1 cellular context compared by ENCODE assay signal in the genomic region with DNA sequence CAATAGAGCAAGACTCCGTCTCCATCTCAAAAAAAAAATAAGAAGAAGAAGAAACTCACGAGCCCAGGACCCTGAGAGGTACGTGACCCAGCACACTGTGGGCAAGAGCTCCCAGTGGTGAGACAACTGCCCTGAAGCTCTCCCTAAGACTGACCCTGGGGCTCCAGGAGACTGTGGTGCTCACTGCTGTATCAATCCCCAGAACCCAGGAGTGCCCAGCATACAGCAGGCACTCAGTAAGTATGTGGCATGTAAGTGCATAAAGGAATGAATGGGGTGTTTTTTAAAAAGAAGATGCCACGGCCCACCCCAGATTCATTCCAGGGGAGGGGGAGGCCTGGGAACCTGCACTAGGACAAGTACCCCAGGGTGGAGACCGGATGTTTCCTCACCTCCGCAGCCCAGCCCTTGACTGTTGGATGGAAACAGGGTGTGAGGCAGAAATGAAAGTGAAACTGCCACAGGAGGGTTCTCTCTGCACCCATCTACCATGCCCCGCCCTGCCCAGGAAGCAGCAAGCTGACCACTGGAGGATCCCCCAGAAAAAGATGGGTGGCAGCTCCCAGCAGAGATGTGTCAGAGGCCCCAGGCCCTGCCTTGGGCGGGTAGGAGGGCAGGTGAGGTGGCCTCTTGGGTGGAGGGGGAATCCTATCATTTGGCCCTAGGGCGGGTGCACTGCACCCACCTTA.
TF ChIP-seq lines count a peak whose summit lies in the region.

No MANE protein-coding gene starts in this region.

TF ChIP-seq in SK-N-SH, 30 proteins besides CTCF, POLR2A, EP300 and RAD21 (continued from another document):
- TF ChIP-seq, protein P1, sequence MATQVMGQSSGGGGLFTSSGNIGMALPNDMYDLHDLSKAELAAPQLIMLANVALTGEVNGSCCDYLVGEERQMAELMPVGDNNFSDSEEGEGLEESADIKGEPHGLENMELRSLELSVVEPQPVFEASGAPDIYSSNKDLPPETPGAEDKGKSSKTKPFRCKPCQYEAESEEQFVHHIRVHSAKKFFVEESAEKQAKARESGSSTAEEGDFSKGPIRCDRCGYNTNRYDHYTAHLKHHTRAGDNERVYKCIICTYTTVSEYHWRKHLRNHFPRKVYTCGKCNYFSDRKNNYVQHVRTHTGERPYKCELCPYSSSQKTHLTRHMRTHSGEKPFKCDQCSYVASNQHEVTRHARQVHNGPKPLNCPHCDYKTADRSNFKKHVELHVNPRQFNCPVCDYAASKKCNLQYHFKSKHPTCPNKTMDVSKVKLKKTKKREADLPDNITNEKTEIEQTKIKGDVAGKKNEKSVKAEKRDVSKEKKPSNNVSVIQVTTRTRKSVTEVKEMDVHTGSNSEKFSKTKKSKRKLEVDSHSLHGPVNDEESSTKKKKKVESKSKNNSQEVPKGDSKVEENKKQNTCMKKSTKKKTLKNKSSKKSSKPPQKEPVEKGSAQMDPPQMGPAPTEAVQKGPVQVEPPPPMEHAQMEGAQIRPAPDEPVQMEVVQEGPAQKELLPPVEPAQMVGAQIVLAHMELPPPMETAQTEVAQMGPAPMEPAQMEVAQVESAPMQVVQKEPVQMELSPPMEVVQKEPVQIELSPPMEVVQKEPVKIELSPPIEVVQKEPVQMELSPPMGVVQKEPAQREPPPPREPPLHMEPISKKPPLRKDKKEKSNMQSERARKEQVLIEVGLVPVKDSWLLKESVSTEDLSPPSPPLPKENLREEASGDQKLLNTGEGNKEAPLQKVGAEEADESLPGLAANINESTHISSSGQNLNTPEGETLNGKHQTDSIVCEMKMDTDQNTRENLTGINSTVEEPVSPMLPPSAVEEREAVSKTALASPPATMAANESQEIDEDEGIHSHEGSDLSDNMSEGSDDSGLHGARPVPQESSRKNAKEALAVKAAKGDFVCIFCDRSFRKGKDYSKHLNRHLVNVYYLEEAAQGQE (IDR thresholded peaks at IDR 0.05; ENCODE audit: low read depth, low read length), result no peak
- TF ChIP-seq FOSL2 (IDR thresholded peaks at IDR 0.05; ENCODE audit: borderline replicate concordance, low read depth) (no peak), GATA2 (CRISPR knock-in tag; IDR thresholded peaks at IDR 0.05) (no peak), ELF1 (IDR thresholded peaks at IDR 0.05) (no peak)
